Comparison of ENCODE assay signal across 27 cellular contexts in the genomic region with DNA sequence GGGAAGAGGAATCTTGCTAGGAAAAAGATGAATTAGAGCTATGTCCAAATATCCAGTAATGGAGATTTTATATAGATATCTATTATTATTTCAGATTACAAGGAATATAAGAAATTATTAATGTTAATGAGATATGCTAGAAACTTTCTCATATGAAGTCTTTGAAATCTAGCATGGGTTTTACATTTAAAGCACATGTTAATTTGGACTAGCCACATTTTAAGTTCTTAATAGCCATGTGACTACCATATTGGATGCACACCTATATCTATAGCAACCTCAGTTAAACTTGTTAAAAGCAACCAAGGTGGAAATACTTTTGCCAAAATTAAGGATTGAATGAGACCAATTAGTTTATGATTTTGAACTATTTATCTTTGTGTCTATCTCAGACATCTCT.
"Had no signal": no experiment of that assay in that cellular context is flagged by ENCODE, and none has a peak within 500 bp of the region (broad histone marks: within the 10 kb centered on the region; RNA-seq: fewer than 3 reads in every experiment).

No MANE protein-coding gene starts in this region.

- H3K36me3 ChIP-seq: stomach, suprapubic skin, thoracic aorta, thyroid gland, tibial artery, tibial nerve, transverse colon, upper lobe of left lung, upper lobe of right lung, uterus, vagina had no signal

- ATAC-seq: stimulated activated effector memory CD8-positive, alpha-beta T cell treated with anti-CD3 and anti-CD28 coated beads, Interleukin-12 subunit alpha, Interleukin-12 subunit beta, amount 100 ng/mL, for 72 hours; stimulated activated memory B cell treated with anti-CD40 and anti-IgM and Interleukin-4, amounts not matched to agents 10 μg/mL and 1 μg/mL and 100 μg/mL, for 72 hours; stimulated activated naive B cell treated with anti-CD40 and anti-IgM and Interleukin-4, amounts not matched to agents 10 μg/mL and 1 μg/mL and 100 μg/mL, for 72 hours; stimulated activated naive CD8-positive, alpha-beta T cell treated with anti-CD3 and anti-CD28 coated beads, Interleukin-15, amount 100 ng/mL, for 72 hours; stimulated activated naive CD8-positive, alpha-beta T cell treated with anti-CD3 and anti-CD28 coated beads, Interleukin-15, Interleukin-2, amounts not matched to agents 100 U/mL and 50 U/mL, for 24 hours; upper lobe of right lung had no signal

- H3K27ac ChIP-seq: stomach, suprapubic skin, testis, thoracic aorta, thyroid gland, tibial artery, tibial nerve, transverse colon, upper lobe of left lung, upper lobe of right lung, uterus, vagina had no signal

- DNase-seq: stimulated activated CD4-positive, alpha-beta T cell treated with anti-CD3 and anti-CD28 coated beads, Interleukin-2, amount 100 ng/mL, for 48 hours; stimulated activated CD4-positive, alpha-beta T cell treated with anti-CD3 and anti-CD28 coated beads, Interleukin-4, amount 100 ng/mL, for 1 hour; stimulated activated CD4-positive, alpha-beta T cell treated with anti-CD3 and anti-CD28 coated beads, Interleukin-4, amount 100 ng/mL, for 24 hours; stimulated activated CD4-positive, alpha-beta T cell treated with anti-CD3 and anti-CD28 coated beads, Interleukin-4, amount 100 ng/mL, for 4 hours; stimulated activated CD8-positive, alpha-beta memory T cell treated with anti-CD3 and anti-CD28 coated beads, Interleukin-4, amount 100 ng/mL, for 48 hours; stimulated activated naive B cell treated with anti-CD40 and anti-IgM and Interleukin-4, amounts not matched to agents 10 μg/mL and 1 μg/mL and 100 μg/mL, for 72 hours; stimulated activated naive CD4-positive, alpha-beta T cell; stimulated activated naive CD4-positive, alpha-beta T cell treated with Interleukin-2 at 50 U/mL for 16 hours; stimulated activated naive CD8-positive, alpha-beta T cell treated with anti-CD3 and anti-CD28 coated beads, Interleukin-15, amount 100 ng/mL, for 72 hours; stimulated activated naive CD8-positive, alpha-beta T cell treated with anti-CD3 and anti-CD28 coated beads, Interleukin-15, Interleukin-2, amounts not matched to agents 100 U/mL and 50 U/mL, for 24 hours; stomach; substantia nigra; testis; thyroid gland; tibial artery; transverse colon; trophoblast cell; upper lobe of left lung; upper lobe of right lung; uterus had no signal

- H3K4me1 ChIP-seq: suprapubic skin, testis, thyroid gland, tibial artery, transverse colon, upper lobe of left lung, upper lobe of right lung, uterus had no signal

- FAIRE-seq: urothelium cell line had no signal

- H3K4me3 ChIP-seq: stomach, suprapubic skin, testis, thoracic aorta, thyroid gland, tibial artery, tibial nerve, transverse colon, upper lobe of left lung, upper lobe of right lung, uterus, vagina had no signal

- H3K9me3 ChIP-seq: testis, thyroid gland, transverse colon, uterus, vagina had no signal

- H3K27me3 ChIP-seq: stomach, suprapubic skin, testis, thyroid gland, tibial artery, tibial nerve, transverse colon, upper lobe of left lung, upper lobe of right lung, uterus, vagina had no signal
